ENCODE assay signal across 21 cellular contexts in the genomic region with DNA sequence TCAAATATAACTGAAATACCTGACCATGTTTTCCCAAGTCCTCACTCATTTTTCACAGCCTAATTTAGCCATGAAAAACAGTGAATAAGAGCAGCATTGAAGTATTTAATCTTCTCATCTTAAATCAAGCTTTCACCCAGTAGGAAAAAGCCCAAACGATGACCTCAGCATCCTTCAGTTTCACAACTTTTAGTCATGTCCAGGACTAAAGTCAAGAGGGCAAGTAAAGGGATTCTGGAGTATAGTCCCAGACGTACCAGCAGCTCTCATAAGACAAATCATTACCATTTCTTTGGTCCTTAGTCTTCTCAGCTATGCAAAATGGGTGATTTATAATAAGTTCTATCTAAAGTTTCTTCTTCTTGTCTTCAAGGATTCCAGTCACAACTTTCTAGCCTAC.
DNase-seq lines count a peak whose midpoint lies in the region; ATAC-seq, FAIRE-seq and TF ChIP-seq lines count a peak whose summit lies in the region.
"Had no signal": no experiment of that assay in that cellular context is flagged by ENCODE, and none has a peak within 500 bp of the region (broad histone marks: within the 10 kb centered on the region; RNA-seq: fewer than 3 reads in every experiment).

No MANE protein-coding gene starts in this region.

- BruUV-seq in HepG2 (replicated peaks; lab: Mats Ljungman, UMichigan) = no TSS peak

- ATAC-seq in HepG2 (no peak), gastroesophageal sphincter (peak; percentile 86), aorta (ENCODE audit: low FRiP score) (peak; percentile 86), HG03159 (IDR thresholded peaks at IDR 0.05; ENCODE audit: unreplicated experiment) (no peak)

- no peaks in the 10 kb centered on the region for H3F3A ChIP-seq in neural progenitor cell (ENCODE audit: low read depth)
- H3F3A ChIP-seq in smooth muscle cell (ENCODE audit: low read depth) = no peaks in the 10 kb centered on the region

- POLR2A ChIA-PET in HepG2 (lab: Yijun Ruan, JAX) = no interaction called here

- H3K9me3 ChIP-seq in liver (ENCODE audit: control insufficient read depth in 4 of 4, low read length in 3 of 4) = no peaks in the 10 kb centered on the region
- H3K9me3 ChIP-seq in HepG2 (ENCODE audit: low read length) = no peaks in the 10 kb centered on the region
- no peaks in the 10 kb centered on the region for H3K9me3 ChIP-seq in gastroesophageal sphincter
- no peaks in the 10 kb centered on the region for H3K9me3 ChIP-seq in neural progenitor cell (ENCODE audit: low read depth)
- H3K9me3 ChIP-seq in aorta (ENCODE audit: control insufficient read depth, low read length) = no peaks in the 10 kb centered on the region
- no peaks in the 10 kb centered on the region for H3K9me3 ChIP-seq in smooth muscle cell (replicated peaks; ENCODE audit: low read depth)
- H3K9me3 ChIP-seq: HAP-1 had no signal

- peak overlapping the region; percentile 2 for H3K27ac Mint-ChIP-seq in neural progenitor cell
- H3K27ac Mint-ChIP-seq: B cell; CD4-positive, alpha-beta memory T cell had no signal

- H3K27me3 ChIP-seq in liver (ENCODE audit: control insufficient read depth in 4 of 4, insufficient read depth in 4 of 4, low read length in 3 of 4) (no peaks in the 10 kb centered on the region), HepG2 (ENCODE audit: control insufficient read depth in 1 of 2, insufficient read depth in 2 of 2, low read length in 2 of 2) (no peaks in the 10 kb centered on the region), gastroesophageal sphincter (no peaks in the 10 kb centered on the region), neural progenitor cell (no peaks in the 10 kb centered on the region), aorta (ENCODE audit: control insufficient read depth in 1 of 2, insufficient read depth in 2 of 2, low read length in 1 of 2) (no peaks in the 10 kb centered on the region), smooth muscle cell (ENCODE audit: low read depth) (no peaks in the 10 kb centered on the region)

- in situ Hi-C loops in HepG2 (cut with HindIII; ENCODE audit: extremely low pct_ligation_motif_present, low pct_unique_long_range_greater_than_20kb) = no loop called here

- H3K27me3 Mint-ChIP-seq in neural progenitor cell (ENCODE audit: insufficient read depth, low read depth) = peaks cover 4% of the 10 kb centered on the region

- no peaks in the 10 kb centered on the region for H3K36me3 ChIP-seq in liver (ENCODE audit: control insufficient read depth in 4 of 4, insufficient read depth in 3 of 4, low read depth in 1 of 4, low read length in 3 of 4)
- H3K36me3 ChIP-seq in HepG2 (replicated peaks in 1 of 2; ENCODE audit: control insufficient read depth in 1 of 2, insufficient read depth in 2 of 2, low read length in 2 of 2) = no peaks in the 10 kb centered on the region
- H3K36me3 ChIP-seq in gastroesophageal sphincter = no peaks in the 10 kb centered on the region
- H3K36me3 ChIP-seq in neural progenitor cell = no peaks in the 10 kb centered on the region
- H3K36me3 ChIP-seq in aorta (ENCODE audit: control insufficient read depth in 1 of 2, insufficient read depth in 2 of 2, low read length in 1 of 2) = no peaks in the 10 kb centered on the region
- no peaks in the 10 kb centered on the region for H3K36me3 ChIP-seq in smooth muscle cell (ENCODE audit: low read depth)
- H3K36me3 ChIP-seq: HAP-1 had no signal

- H3K4me3 Mint-ChIP-seq in neural progenitor cell = no peak overlapping the region
- H3K4me3 Mint-ChIP-seq: B cell; CD4-positive, alpha-beta memory T cell had no signal

- no peak overlapping the region for H3K9ac ChIP-seq in liver (ENCODE audit: low read depth in 1 of 2, low read length in 2 of 2)
- no peak overlapping the region for H3K9ac ChIP-seq in HepG2 (ENCODE audit: insufficient read depth, low read depth, low read length)
- no peak overlapping the region for H3K9ac ChIP-seq in neural progenitor cell
- H3K9ac ChIP-seq in smooth muscle cell (ENCODE audit: low read depth) = no peak overlapping the region

- intact Hi-C loops in HepG2 (cut with micrococcal nuclease; ENCODE audit: unreplicated experiment) = no loop called here
- intact Hi-C loops in aorta (cut with DNase I) = no loop called here

- H3K4me3 ChIP-seq in liver (ENCODE audit: low read depth in 1 of 3, low read length in 3 of 3) = no peak overlapping the region
- H3K4me3 ChIP-seq in HepG2 (replicated peaks in 1 of 3; ENCODE audit: insufficient read depth in 1 of 3, low read depth in 2 of 3, low read length in 3 of 3) = no peak overlapping the region
- H3K4me3 ChIP-seq in gastroesophageal sphincter = no peak overlapping the region
- no peak overlapping the region for H3K4me3 ChIP-seq in neural progenitor cell
- no peak overlapping the region for H3K4me3 ChIP-seq in aorta (ENCODE audit: low read length in 2 of 2)
- H3K4me3 ChIP-seq in smooth muscle cell = no peak overlapping the region
- H3K4me3 ChIP-seq: HAP-1 had no signal

- H3K9me3 Mint-ChIP-seq in neural progenitor cell = no peaks in the 10 kb centered on the region
- H3K9me3 Mint-ChIP-seq: CD4-positive, alpha-beta memory T cell had no signal

- TF ChIP-seq EP300 in HepG2 (IDR thresholded peaks at IDR 0.05; ENCODE audit: low read depth in 2 of 2, low read length in 2 of 2) = no peak
- no peak for TF ChIP-seq EP300 in HepG2 (CRISPR knock-in tag; IDR thresholded peaks at IDR 0.05; ENCODE audit: borderline replicate concordance)
- no peak for TF ChIP-seq EP300 in gastroesophageal sphincter (IDR thresholded peaks at IDR 0.05)

- H3K36me3 Mint-ChIP-seq in neural progenitor cell = no peaks in the 10 kb centered on the region
- H3K36me3 Mint-ChIP-seq: CD4-positive, alpha-beta memory T cell had no signal

- H3K4me1 Mint-ChIP-seq in neural progenitor cell = no peaks in the 10 kb centered on the region
- H3K4me1 Mint-ChIP-seq: B cell; CD4-positive, alpha-beta memory T cell had no signal

- H3K4me1 ChIP-seq in liver (ENCODE audit: control insufficient read depth in 4 of 4, insufficient read depth in 4 of 4, low read length in 3 of 4) = peaks cover 0 to 20% (median 6%) of the 10 kb centered on the region in 4 donors
- no peaks in the 10 kb centered on the region for H3K4me1 ChIP-seq in HepG2 (ENCODE audit: insufficient read depth, low read length)
- peaks cover 0 to 3% (median 0%) of the 10 kb centered on the region in 3 donors for H3K4me1 ChIP-seq in gastroesophageal sphincter
- no peaks in the 10 kb centered on the region for H3K4me1 ChIP-seq in neural progenitor cell
- H3K4me1 ChIP-seq in aorta (ENCODE audit: control insufficient read depth in 1 of 2, insufficient read depth in 2 of 2, low read length in 2 of 2) = peaks cover 2% of the 10 kb centered on the region in 2 donors
- H3K4me1 ChIP-seq in smooth muscle cell (ENCODE audit: low read depth) = no peaks in the 10 kb centered on the region
- H3K4me1 ChIP-seq: HAP-1 had no signal

- no peak for FAIRE-seq in HepG2 (lab: Jason Lieb, UNC)
- FAIRE-seq: A204.1, G401.6, GM12891, GM19239, H1, HTR-8/SVneo had no signal

- no peaks in the 10 kb centered on the region for H4K20me1 ChIP-seq in HepG2 (ENCODE audit: insufficient read depth, low read length)
- H4K20me1 ChIP-seq in neural progenitor cell (ENCODE audit: low read depth) = no peaks in the 10 kb centered on the region
- H4K20me1 ChIP-seq in smooth muscle cell (ENCODE audit: low read depth) = no peaks in the 10 kb centered on the region

- TF ChIP-seq CTCF in liver (IDR thresholded peaks at IDR 0.05; ENCODE audit: low read depth, low read length, missing input control) = no peak
- TF ChIP-seq CTCF in HepG2 (CRISPR knock-in tag; IDR thresholded peaks at IDR 0.05) = no peak
- no peak for TF ChIP-seq CTCF in gastroesophageal sphincter (IDR thresholded peaks at IDR 0.05)
- no peak for TF ChIP-seq CTCF in neural progenitor cell (IDR thresholded peaks at IDR 0.05)
- no peak for TF ChIP-seq CTCF in smooth muscle cell (IDR thresholded peaks at IDR 0.05; ENCODE audit: borderline replicate concordance, insufficient read depth, poor library complexity, severe bottlenecking)

- no peak overlapping the region for H2AFZ ChIP-seq in HepG2 (ENCODE audit: low read length)
- no peak overlapping the region for H2AFZ ChIP-seq in neural progenitor cell (replicated peaks)
- no peak overlapping the region for H2AFZ ChIP-seq in smooth muscle cell (ENCODE audit: low read depth)

- H3K27ac ChIP-seq in liver (ENCODE audit: low read depth in 1 of 2, low read length in 2 of 2) (no peak overlapping the region), HepG2 (ENCODE audit: extremely low read length, insufficient read depth, low read length) (no peak overlapping the region), gastroesophageal sphincter (no peak overlapping the region), neural progenitor cell (no peak overlapping the region), aorta (ENCODE audit: low read depth in 1 of 2, low read length in 2 of 2) (no peak overlapping the region), smooth muscle cell (ENCODE audit: low read depth) (no peak overlapping the region)

- no peak for TF ChIP-seq POLR2A in HepG2 (IDR thresholded peaks at IDR 0.05; ENCODE audit: insufficient read depth in 1 of 2, low read depth in 2 of 2, low read length in 2 of 2)
- TF ChIP-seq POLR2A in gastroesophageal sphincter (IDR thresholded peaks at IDR 0.05) = no peak

- H3K79me2 ChIP-seq in HepG2 (ENCODE audit: insufficient read depth, low read length) (no peaks in the 10 kb centered on the region), neural progenitor cell (ENCODE audit: low read depth) (no peaks in the 10 kb centered on the region), smooth muscle cell (ENCODE audit: low read depth) (no peaks in the 10 kb centered on the region)

- TF ChIP-seq RAD21 in liver (IDR thresholded peaks at IDR 0.05) (no peak), HepG2 (CRISPR knock-in tag; IDR thresholded peaks at IDR 0.05) (no peak)

- CTCF ChIA-PET in HepG2 (lab: Yijun Ruan, JAX; ENCODE audit: low intra/inter-chr PET ratio, low total read pairs) = no interaction called here

- H3K4me2 ChIP-seq in HepG2 (ENCODE audit: low read depth, low read length) (no peak overlapping the region), neural progenitor cell (no peak overlapping the region), smooth muscle cell (no peak overlapping the region)

- DNase-seq in HepG2 (ENCODE audit: low spot score) (no peak), neural progenitor cell (ENCODE audit: low spot score) (no peak), aorta (no peak), smooth muscle cell (lab: John Stamatoyannopoulos, UW; ENCODE audit: unreplicated experiment) (no peak), NCI-H1417 treated with DMSO at 0.1 percent for 48 hours (lab: John Stamatoyannopoulos, UW) (no peak)
- DNase-seq: C1 segment of cervical spinal cord; CD4-positive, alpha-beta memory T cell; DMS153; DMS79 treated with DMSO at 0.1 percent for 48 hours; EL had no signal

- WGBS in liver = 37% methylated on average over 2 of the region's 2 CpGs
- WGBS in HepG2 (ENCODE audit: low lambda C conversion rate) = 5% methylated on average over 2 of the region's 2 CpGs
- 54 to 70% methylated on average over 2 of the region's 2 CpGs for WGBS in gastroesophageal sphincter (ENCODE audit: low coverage in 1 of 2), 2 donors
- 15 to 18% methylated on average over 2 of the region's 2 CpGs for WGBS in aorta, 2 donors
- 62% methylated on average over 2 of the region's 2 CpGs for WGBS in smooth muscle cell (ENCODE audit: low lambda C conversion rate)

TF ChIP-seq in liver, 16 proteins besides CTCF, POLR2A, EP300 and RAD21 (continues in another document):
- peak; percentile 37 to 89 for TF ChIP-seq JUND (IDR thresholded peaks at IDR 0.05)

Comparison
In these comparisons a context has a peak if more than half of its experiments do, and no peak if none do; other contexts are left out.
1. ATAC-seq: peak in gastroesophageal sphincter (single experiment) and aorta (single experiment); none in HepG2 (single experiment) and HG03159 (single experiment).